33 cellular contexts compared by ENCODE assay signal in the genomic region with DNA sequence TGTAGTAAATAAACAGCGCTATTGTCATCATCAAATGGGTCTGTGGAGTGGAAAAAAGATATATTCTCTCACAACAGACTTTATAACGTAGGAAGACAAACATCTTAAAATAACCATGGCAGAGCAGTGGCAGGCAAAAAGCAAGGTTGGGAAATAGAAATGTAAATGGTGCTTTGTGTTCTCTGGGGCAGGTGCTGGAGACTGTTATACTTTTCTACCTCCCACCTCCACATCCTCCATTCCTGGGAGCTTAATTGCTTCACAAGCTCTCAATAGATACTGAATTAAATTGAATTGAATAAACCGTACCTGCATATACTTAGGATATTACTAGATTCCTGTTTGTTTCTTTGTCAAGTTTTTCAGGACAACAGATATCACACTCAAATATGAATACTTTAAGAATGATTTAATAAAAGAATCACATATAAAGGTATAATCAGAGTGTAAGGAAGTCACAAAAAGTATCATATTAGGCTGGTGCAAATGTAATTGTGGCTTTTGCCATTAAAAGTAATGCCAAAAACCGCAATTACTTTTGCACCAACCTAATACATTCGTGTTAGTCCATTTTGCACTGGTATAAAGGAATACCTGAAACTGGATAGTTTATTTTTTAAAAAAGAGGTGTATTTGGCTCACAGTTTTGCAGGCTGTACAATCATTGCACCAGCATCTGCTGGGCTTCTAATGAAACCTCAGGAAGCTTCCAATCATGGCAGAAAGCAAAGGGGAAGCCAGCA.
"Had no signal": no experiment of that assay in that cellular context is flagged by ENCODE, and none has a peak within 500 bp of the region (broad histone marks: within the 10 kb centered on the region; RNA-seq: fewer than 3 reads in every experiment).

No MANE protein-coding gene starts in this region.

- H3K4me3 Mint-ChIP-seq: activated B cell treated with CpG ODN at 0.5 μM for 24 hours; activated CD4-positive, alpha-beta memory T cell treated with anti-CD3 and anti-CD28 coated beads for 36 hours; activated naive CD4-positive, alpha-beta T cell treated with anti-CD3 and anti-CD28 coated beads for 36 hours; activated T-cell treated with anti-CD3 and anti-CD28 coated beads, Interleukin-2, amount 50 U/mL, for 4 hours; activated T-helper 1 cell treated with anti-CD3 and anti-CD28 coated beads, Interleukin-12 subunit alpha, Interleukin-12 subunit beta, Interleukin-2, Interleukin-4 antibody, amounts not matched to agents 30 ng/mL and 10 ng/mL and 1 ng/mL, durations not matched to agents 14 hours and 24 hours and 36 hours had no signal

- ATAC-seq: activated naive CD4-positive, alpha-beta T cell treated with anti-CD3 and anti-CD28 coated beads, Interleukin-2, amount 50 U/mL, for 72 hours; activated T-cell treated with anti-CD3 and anti-CD28 coated beads, Interleukin-2, amount 50 U/mL, for 4 hours; Right ventricle myocardium inferior; SK-N-SH treated with all-trans-retinoic acid at 6 μM for 48 hours had no signal

- H2AFZ ChIP-seq: PC-9 had no signal

- H3K27me3 Mint-ChIP-seq: activated B cell treated with CpG ODN at 0.5 μM for 24 hours; activated CD4-positive, alpha-beta memory T cell treated with anti-CD3 and anti-CD28 coated beads for 36 hours had no signal

- H3K4me1 Mint-ChIP-seq: activated B cell treated with CpG ODN at 0.5 μM for 24 hours had no signal

- H3K27ac Mint-ChIP-seq: activated B cell treated with CpG ODN at 0.5 μM for 24 hours; activated CD4-positive, alpha-beta memory T cell treated with anti-CD3 and anti-CD28 coated beads for 36 hours; activated naive CD4-positive, alpha-beta T cell treated with anti-CD3 and anti-CD28 coated beads for 36 hours; activated naive CD4-positive, alpha-beta T cell treated with anti-CD3 and anti-CD28 coated beads, Interleukin-2, amount 50 U/mL, for 72 hours; activated T-helper 1 cell treated with anti-CD3 and anti-CD28 coated beads, Interleukin-12 subunit alpha, Interleukin-12 subunit beta, Interleukin-2, Interleukin-4 antibody, amounts not matched to agents 30 ng/mL and 10 ng/mL and 1 ng/mL, durations not matched to agents 14 hours and 24 hours and 36 hours had no signal

- H3K36me3 Mint-ChIP-seq: activated CD4-positive, alpha-beta memory T cell treated with anti-CD3 and anti-CD28 coated beads for 36 hours; activated naive CD4-positive, alpha-beta T cell treated with anti-CD3 and anti-CD28 coated beads, Interleukin-2, amount 50 U/mL, for 72 hours had no signal

- H3K4me3 ChIP-seq: PC-9 had no signal

- H3K27me3 ChIP-seq: brain microvascular endothelial cell had no signal

- H3K4me2 ChIP-seq: PC-9 had no signal

- H3K27ac ChIP-seq: brain microvascular endothelial cell, PC-9, RWPE1, VCaP had no signal

- H3K36me3 ChIP-seq: brain microvascular endothelial cell had no signal

- H3K9me3 Mint-ChIP-seq: activated T-helper 1 cell treated with anti-CD3 and anti-CD28 coated beads, Interleukin-12 subunit alpha, Interleukin-12 subunit beta, Interleukin-2, Interleukin-4 antibody, amounts not matched to agents 30 ng/mL and 10 ng/mL and 1 ng/mL, durations not matched to agents 14 hours and 24 hours and 36 hours had no signal

- DNase-seq: activated B cell treated with CpG ODN at 0.5 μM for 24 hours; activated CD4-positive, alpha-beta memory T cell treated with anti-CD3 and anti-CD28 coated beads for 36 hours; activated CD4-positive, alpha-beta T cell treated with anti-CD3 and anti-CD28 coated beads for 4 hours; activated CD4-positive, alpha-beta T cell treated with anti-CD3 and anti-CD28 coated beads, Interleukin-2, amount 50 U/mL, for 1 hour; activated CD4-positive, CD25-positive, alpha-beta regulatory T cell treated with anti-CD3 and anti-CD28 coated beads, Interleukin-2, amount 50 U/mL, for 72 hours; activated CD8-positive, alpha-beta memory T cell treated with anti-CD3 and anti-CD28 coated beads, Interleukin-2, amount 50 U/mL, for 4 hours; activated gamma-delta T cell treated with Interleukin-2 at 50 U/mL for 16 hours; activated naive CD4-positive, alpha-beta T cell treated with anti-CD3 and anti-CD28 coated beads for 36 hours; activated T-cell treated with anti-CD3 and anti-CD28 coated beads for 4 hours; activated T-cell treated with anti-CD3 and anti-CD28 coated beads, Interleukin-2, amount 50 U/mL, for 4 hours; anterior cingulate cortex; brain microvascular endothelial cell; central memory CD4-positive, alpha-beta T cell; MM.1S; MV-4-11; NCI-H1092; NCI-H1436 treated with DMSO at 0.1 percent for 48 hours; NCI-H187 treated with DMSO at 0.1 percent for 48 hours; NCI-H2171; NCI-H510A; NCI-H69; NK-92 treated with Interleukin-12 subunit alpha and Interleukin-12 subunit beta, amount 100 ng/mL, for 24 hours; PC-9; SIG-M5; T-helper 1 cell; T-helper 2 cell; T-helper 9 cell had no signal
